8 cellular contexts compared by ENCODE assay signal in genomic region chr14:103628684-103629502, GRCh38. TPM values are rescaled to one million over a fixed set of nuclear protein-coding genes. Genes with fewer than 3 reads are reported as not detected.
DNase-seq lines count a peak whose midpoint lies in the region; ATAC-seq and TF ChIP-seq lines count a peak whose summit lies in the region.

TSS of gene KLC1 (plus strand) at chr14:103629211. CDS start at chr14:103654565, 25,354 bp downstream.

- no peak; the same call in 1 of the 2 replicates for TF ChIP-seq EP300 in Ishikawa (IDR thresholded peaks at IDR 0.05; ENCODE audit: borderline replicate concordance)
- TF ChIP-seq EP300 in tibial nerve (IDR thresholded peaks at IDR 0.05), result peak; percentile 29 to 97

- H3K36me3 Mint-ChIP-seq in activated naive CD8-positive, alpha-beta T cell treated with anti-CD3 and anti-CD28 coated beads, Interleukin-2, amount 50 U/mL, for 24 hours (ENCODE audit: low read depth), result peaks cover 10% of the 10 kb centered on the region

- peak; percentile 12 for DNase-seq in DMS53 treated with DMSO at 0.1 percent for 48 hours (lab: John Stamatoyannopoulos, UW; ENCODE audit: unreplicated experiment)
- DNase-seq in SW480 (ENCODE audit: low spot score), result peak; percentile 74
- DNase-seq in activated naive CD8-positive, alpha-beta T cell treated with anti-CD3 and anti-CD28 coated beads, Interleukin-2, amount 50 U/mL, for 24 hours, result peak; percentile 92
- DNase-seq in cardiac septum (ENCODE audit: low spot score), result peak; percentile 94
- peak; percentile 59 for DNase-seq in pons (ENCODE audit: low spot score)
- DNase-seq in tibial nerve (ENCODE audit: low spot score in 2 of 2), result peak; percentile 75 to 84

- peak; percentile 48 for ATAC-seq in GM21447 (IDR thresholded peaks at IDR 0.05; ENCODE audit: unreplicated experiment)
- ATAC-seq in activated naive CD8-positive, alpha-beta T cell treated with anti-CD3 and anti-CD28 coated beads, Interleukin-2, amount 50 U/mL, for 24 hours, result peak; percentile 67

- H3K27me3 Mint-ChIP-seq in activated naive CD8-positive, alpha-beta T cell treated with anti-CD3 and anti-CD28 coated beads, Interleukin-2, amount 50 U/mL, for 24 hours, result no peaks in the 10 kb centered on the region

- H3K4me3 Mint-ChIP-seq in activated naive CD8-positive, alpha-beta T cell treated with anti-CD3 and anti-CD28 coated beads, Interleukin-2, amount 50 U/mL, for 24 hours, result peak within 1 kb of the TSS; percentile 89

- peaks cover 0 to 69% (median 32%) of the 10 kb centered on the region in 4 donors for H3K4me1 ChIP-seq in tibial nerve

- H3K4me1 Mint-ChIP-seq in activated naive CD8-positive, alpha-beta T cell treated with anti-CD3 and anti-CD28 coated beads, Interleukin-2, amount 50 U/mL, for 24 hours, result peaks cover 50% of the 10 kb centered on the region

- no peaks in the 10 kb centered on the region for H3K27me3 ChIP-seq in tibial nerve

- H3K9me3 Mint-ChIP-seq in activated naive CD8-positive, alpha-beta T cell treated with anti-CD3 and anti-CD28 coated beads, Interleukin-2, amount 50 U/mL, for 24 hours, result no peaks in the 10 kb centered on the region

- TF ChIP-seq RAD21 in Ishikawa (IDR thresholded peaks at IDR 0.05; ENCODE audit: low read depth), result no peak

- H3K4me3 ChIP-seq in tibial nerve, result peak within 1 kb of the TSS; percentile 83 to 95 (median 88)

- TF ChIP-seq POLR2A in tibial nerve (IDR thresholded peaks at IDR 0.05), result peak; percentile 77 to 94

- H3K9me3 ChIP-seq in tibial nerve, result no peaks in the 10 kb centered on the region

- peak within 1 kb of the TSS; percentile 84 for H3K27ac Mint-ChIP-seq in activated naive CD8-positive, alpha-beta T cell treated with anti-CD3 and anti-CD28 coated beads, Interleukin-2, amount 50 U/mL, for 24 hours

- TF ChIP-seq CTCF in tibial nerve (IDR thresholded peaks at IDR 0.05), result peak in 2 of 5 experiments; percentile 11 to 27

- peak within 1 kb of the TSS; percentile 96 to 99 (median 98) for H3K27ac ChIP-seq in tibial nerve

- 0 to 1% methylated on average over 19 to 33 of the region's 97 CpGs for WGBS in tibial nerve, 2 donors

- peaks cover 0 to 6% (median 0%) of the 10 kb centered on the region in 3 donors for H3K36me3 ChIP-seq in tibial nerve

- intact Hi-C loops in cardiac septum (cut with DNase I), result loop anchor here (5.0 kb wide), 2 partner anchors 52 to 88 kb away; partner anchors contain the start of genes XRCC3 and ZFYVE21

TF ChIP-seq in Ishikawa, 13 proteins besides CTCF, POLR2A, EP300 and RAD21:
- TF ChIP-seq EGR1 (IDR thresholded peaks at IDR 0.05) (no peak; the same call in 1 of the 2 replicates), FOXM1 (IDR thresholded peaks at IDR 0.05; ENCODE audit: borderline replicate concordance, low read depth) (no peak), CREB1 (IDR thresholded peaks at IDR 0.05; ENCODE audit: low read depth) (peak; percentile 88), MAX (IDR thresholded peaks at IDR 0.05) (peak; percentile 65), REST (IDR thresholded peaks at IDR 0.05; ENCODE audit: low read depth) (no peak), YY1 (IDR thresholded peaks at IDR 0.05; ENCODE audit: low read depth) (peak; percentile 92), TCF12 (IDR thresholded peaks at IDR 0.05; ENCODE audit: low read depth) (no peak), USF1 (IDR thresholded peaks at IDR 0.05) (no peak), ZBTB7A (IDR thresholded peaks at IDR 0.05; ENCODE audit: low read depth) (no peak), TEAD4 (IDR thresholded peaks at IDR 0.05) (0 out of 2 replicates have a peak, but pooled peaks have one; percentile 14), NFIC (IDR thresholded peaks at IDR 0.05) (no peak), CEBPB (IDR thresholded peaks at IDR 0.05) (peak; percentile 11; the same call in 1 of the 2 replicates), TAF1 (IDR thresholded peaks at IDR 0.05; ENCODE audit: low read depth) (peak; percentile 52)

RNA-seq across cellular contexts. Expression of gene KLC1, which starts in this region (rescaled TPM):
- total RNA-seq in cardiac septum (219 TPM), tibial nerve (100 to 1,000 TPM; 402 to 561 (median 495) TPM)

Comparison
In these comparisons a context has a peak if more than half of its experiments do, and no peak if none do; other contexts are left out.
1. Peak in every context shown above with its lines: DNase-seq, ATAC-seq, H3K4me3 ChIP-seq and H3K27ac ChIP-seq.
2. DNase-seq: peak in every context shown above with its lines; median percentile 94 in cardiac septum; 92 in activated naive CD8-positive, alpha-beta T cell treated with anti-CD3 and anti-CD28 coated beads, Interleukin-2, amount 50 U/mL, for 24 hours; 80 in tibial nerve; 74 in SW480; 59 in pons; 12 in DMS53 treated with DMSO at 0.1 percent for 48 hours.